Comparison of ENCODE assay signal across 21 cellular contexts in genomic region chr20:59044295-59044694, GRCh38. TPM values are rescaled to one million over a fixed set of nuclear protein-coding genes. Genes with fewer than 3 reads are reported as not detected.
A peak's percentile ranks its signal among the peaks of the same experiment; 100 is the strongest.
DNase-seq lines count a peak whose midpoint lies in the region; ATAC-seq and TF ChIP-seq lines count a peak whose summit lies in the region.
"Had no signal": no experiment of that assay in that cellular context is flagged by ENCODE, and none has a peak within 500 bp of the region (broad histone marks: within the 10 kb centered on the region; RNA-seq: fewer than 3 reads in every experiment).

No MANE protein-coding gene starts in this region.

- DNase-seq in left ventricle myocardium inferior, result no peak
- DNase-seq in left ventricle myocardium superior, result no peak
- DNase-seq in memory B cell (ENCODE audit: low spot score in 2 of 2), result no peak
- DNase-seq in thyroid gland, result peak; percentile 71 to 78
- no peak for DNase-seq in H7
- no peak for DNase-seq in ecto neural progenitor cell (ENCODE audit: low spot score)
- no peak for DNase-seq in mammary epithelial cell
- DNase-seq: effector CD8-positive, alpha-beta T cell; glutamatergic neuron; KBM-7; left cardiac atrium; NCI-H1694; NCI-H226 had no signal

- no TSS peak for BruUV-seq in mammary epithelial cell (replicated peaks; lab: Mats Ljungman, UMichigan)

- ATAC-seq in left ventricle myocardium superior (no peak), memory B cell (ENCODE audit: low read depth) (no peak)
- ATAC-seq: A549; activated CD4-positive, alpha-beta T cell treated with anti-CD3 and anti-CD28 coated beads for 36 hours; activated naive CD4-positive, alpha-beta T cell treated with anti-CD3 and anti-CD28 coated beads, Interleukin-2, amount 50 U/mL, for 72 hours; GM23338; left cardiac atrium had no signal

- H3K9me2 ChIP-seq in SU-DHL-6 (replicated peaks; ENCODE audit: insufficient read depth, low read length), result no peaks in the 10 kb centered on the region

- H3K9me3 ChIP-seq in left ventricle myocardium inferior (replicated peaks) (no peaks in the 10 kb centered on the region), SU-DHL-6 (ENCODE audit: insufficient read depth, low read length) (no peaks in the 10 kb centered on the region), thyroid gland (no peaks in the 10 kb centered on the region), mammary epithelial cell (replicated peaks; ENCODE audit: insufficient read depth, low read length) (no peaks in the 10 kb centered on the region)
- H3K9me3 ChIP-seq: A549 had no signal

- H3K4me2 ChIP-seq in SU-DHL-6 (ENCODE audit: low read depth, low read length, poor library complexity, severe bottlenecking), result peak overlapping the region; percentile 97
- H3K4me2 ChIP-seq in mammary epithelial cell (ENCODE audit: insufficient read depth, low read depth, low read length), result no peak overlapping the region
- H3K4me2 ChIP-seq: A549, GM23338 had no signal

- H2AFZ ChIP-seq in SU-DHL-6 (ENCODE audit: low read depth, low read length, severe bottlenecking) (peak overlapping the region; percentile 73), mammary epithelial cell (ENCODE audit: low read depth, low read length) (no peak overlapping the region)

- no peaks in the 10 kb centered on the region for H3K36me3 ChIP-seq in left ventricle myocardium inferior
- no peaks in the 10 kb centered on the region for H3K36me3 ChIP-seq in SU-DHL-6 (ENCODE audit: low read length)
- H3K36me3 ChIP-seq in thyroid gland, result no peaks in the 10 kb centered on the region
- no peaks in the 10 kb centered on the region for H3K36me3 ChIP-seq in H7 (replicated peaks; ENCODE audit: control insufficient read depth, insufficient read depth, low read length)
- H3K36me3 ChIP-seq in mammary epithelial cell (ENCODE audit: insufficient read depth, low read length), result peaks cover 6% of the 10 kb centered on the region

- H3K27me3 ChIP-seq in left ventricle myocardium inferior (ENCODE audit: low read depth) (no peaks in the 10 kb centered on the region), SU-DHL-6 (ENCODE audit: low read length) (no peaks in the 10 kb centered on the region), thyroid gland (no peaks in the 10 kb centered on the region), H7 (ENCODE audit: control insufficient read depth, insufficient read depth, low read length) (no peaks in the 10 kb centered on the region; the same call in 1 of the 2 replicates), mammary epithelial cell (ENCODE audit: insufficient read depth, low read length) (no peaks in the 10 kb centered on the region)

- peak in 1 of 2 donors; percentile 49 for TF ChIP-seq POLR2A in thyroid gland (IDR thresholded peaks at IDR 0.05)

- H3K36me3 Mint-ChIP-seq in memory B cell, result peaks cover 5% of the 10 kb centered on the region

- peak overlapping the region; percentile 88 for H3K27ac ChIP-seq in left ventricle myocardium inferior (replicated peaks)
- H3K27ac ChIP-seq in SU-DHL-6 (ENCODE audit: low read depth, low read length), result peak overlapping the region; percentile 64
- H3K27ac ChIP-seq in thyroid gland, result peak overlapping the region; percentile 84 to 94 (median 92)
- no peak overlapping the region for H3K27ac ChIP-seq in mammary epithelial cell (ENCODE audit: insufficient read depth, low read depth, low read length)
- H3K27ac ChIP-seq: A549, C4-2B had no signal

- no peaks in the 10 kb centered on the region for H3K9me3 Mint-ChIP-seq in memory B cell
- H3K9me3 Mint-ChIP-seq: activated naive CD4-positive, alpha-beta T cell treated with anti-CD3 and anti-CD28 coated beads, Interleukin-2, amount 50 U/mL, for 72 hours; GM23338 had no signal

- H3K4me1 Mint-ChIP-seq in memory B cell, result peaks cover 26% of the 10 kb centered on the region

- H3K4me3 Mint-ChIP-seq in memory B cell, result no peak overlapping the region

- H4K20me1 ChIP-seq in SU-DHL-6 (ENCODE audit: low read depth, low read length), result peaks cover 17% of the 10 kb centered on the region; the same call in 1 of the 2 replicates
- no peaks in the 10 kb centered on the region for H4K20me1 ChIP-seq in mammary epithelial cell (ENCODE audit: insufficient read depth, low read length)

- intact Hi-C loops in left ventricle myocardium inferior (cut with micrococcal nuclease) (no loop called here), left ventricle myocardium superior (cut with micrococcal nuclease) (no loop called here), thyroid gland (cut with DNase I) (loop anchor here (5.0 kb wide), 1 partner anchor 152 kb away; no protein-coding TSS in a partner anchor), mammary epithelial cell (cut with micrococcal nuclease) (loop anchor here (5.0 kb wide), 1 partner anchor 38 kb away; no protein-coding TSS in a partner anchor)

- H3K27me3 Mint-ChIP-seq in memory B cell, result peaks cover under 1% of the 10 kb centered on the region
- H3K27me3 Mint-ChIP-seq: activated CD4-positive, alpha-beta T cell treated with anti-CD3 and anti-CD28 coated beads for 36 hours had no signal

- no peak for TF ChIP-seq CTCF in left ventricle myocardium inferior (IDR thresholded peaks at IDR 0.05; ENCODE audit: borderline replicate concordance)
- no peak for TF ChIP-seq CTCF in SU-DHL-6 (IDR thresholded peaks at IDR 0.05; ENCODE audit: insufficient read depth, low read length, poor library complexity, severe bottlenecking)
- no peak for TF ChIP-seq CTCF in thyroid gland (IDR thresholded peaks at IDR 0.05)
- TF ChIP-seq CTCF in mammary epithelial cell (conservative IDR thresholded peaks at IDR 0.05 in 1 of 2, IDR thresholded peaks at IDR 0.05 in 1 of 2; ENCODE audit: extremely low read depth in 1 of 2, insufficient read depth in 1 of 2, low read depth in 1 of 2, low read length in 2 of 2), result no peak

- H3K79me2 ChIP-seq in SU-DHL-6 (ENCODE audit: insufficient read depth, low read length) (peaks cover 33% of the 10 kb centered on the region), mammary epithelial cell (ENCODE audit: insufficient read depth, low read length) (peaks cover 33% of the 10 kb centered on the region)

- WGBS in thyroid gland, 2 donors, result 33 to 44% methylated on average over 3 of the region's 3 CpGs
- 100% methylated on average over 3 of the region's 3 CpGs for WGBS in mammary epithelial cell (ENCODE audit: low coverage, missing lambda C conversion rate)

- in situ Hi-C loops in mammary epithelial cell (cut with MboI; ENCODE audit: low sequenced_read_pairs in 2 of 2), result no loop called here

- peak overlapping the region; percentile 93 for H3K27ac Mint-ChIP-seq in memory B cell
- H3K27ac Mint-ChIP-seq: GM23338 had no signal

- CTCF ChIA-PET in mammary epithelial cell (lab: Charles Lee; ENCODE audit: low non-redundant PET), result no interaction called here

- peak overlapping the region; percentile 94 for H3K9ac ChIP-seq in SU-DHL-6 (ENCODE audit: low read length)
- no peak overlapping the region for H3K9ac ChIP-seq in mammary epithelial cell (ENCODE audit: insufficient read depth, low read length)

- H3K4me3 ChIP-seq in left ventricle myocardium inferior, result no peak overlapping the region
- H3K4me3 ChIP-seq in SU-DHL-6 (ENCODE audit: insufficient read depth, low read length, poor library complexity, severe bottlenecking), result no peak overlapping the region
- no peak overlapping the region for H3K4me3 ChIP-seq in thyroid gland (replicated peaks in 1 of 3)
- no peak overlapping the region for H3K4me3 ChIP-seq in H7 (ENCODE audit: insufficient read depth, low read depth, low read length)
- H3K4me3 ChIP-seq in mammary epithelial cell (replicated peaks in 1 of 3; ENCODE audit: insufficient read depth in 1 of 3, low read depth in 2 of 3, low read length in 3 of 3), result no peak overlapping the region
- H3K4me3 ChIP-seq: A549, GM23338 had no signal

- peaks cover 13% of the 10 kb centered on the region for H3F3A ChIP-seq in SU-DHL-6 (ENCODE audit: insufficient read depth)

- H3K4me1 ChIP-seq in left ventricle myocardium inferior (peaks cover 40% of the 10 kb centered on the region), thyroid gland (peaks cover 48 to 50% of the 10 kb centered on the region in 2 donors), mammary epithelial cell (ENCODE audit: insufficient read depth, low read length) (peaks cover 20% of the 10 kb centered on the region)

- dilution Hi-C loops in mammary epithelial cell (cut with HindIII; ENCODE audit: low sequenced_read_pairs), result loop anchor here (5.0 kb wide), 1 partner anchor 37 kb away; the partner anchor contains the start of gene CTSZ

RNA-seq across cellular contexts. Expression of gene PRELID3B, which starts 1.7 kb away (rescaled TPM):
- total RNA-seq in left ventricle myocardium inferior, result 46.6 TPM
- total RNA-seq in left ventricle myocardium superior, result 50.1 TPM
- 100 to 1,000 TPM in 1 of 4 donors, 10 to 100 TPM in 3; 74.4 to 112 (median 85.6) TPM for total RNA-seq in thyroid gland
- 29.5 and 36.3 TPM in 2 replicates for total RNA-seq in H7 (2014; rRNA removed; shearing (Covaris generic))
- total RNA-seq in mammary epithelial cell, result 100 to 1,000 TPM in 1 of 2 donors, 10 to 100 TPM in 1; 81.2 to 103 TPM
- polyA plus RNA-seq in mammary epithelial cell, result 49.5 TPM
- polyA minus RNA-seq in mammary epithelial cell, result 91.4 TPM

RNA-seq across cellular contexts. Expression of gene ATP5F1E, which starts 12.2 kb away (rescaled TPM):
- total RNA-seq in left ventricle myocardium inferior (134 TPM), left ventricle myocardium superior (128 TPM), thyroid gland (10 to 100 TPM; 13.3 to 57.8 (median 32.4) TPM), mammary epithelial cell (10 to 100 TPM; 13.7 to 75.4 TPM)
- 14.3 and 16.4 TPM in 2 replicates for total RNA-seq in H7 (2014; rRNA removed; shearing (Covaris generic))
- 39.1 TPM for polyA plus RNA-seq in mammary epithelial cell
- polyA minus RNA-seq in mammary epithelial cell, result 9.7 TPM

RNA-seq across cellular contexts. Expression of gene TUBB1, which starts 25.1 kb away (rescaled TPM):
- 0.30 TPM for total RNA-seq in left ventricle myocardium inferior
- total RNA-seq in left ventricle myocardium superior, result 0.30 TPM
- under 1 TPM in 2 of 4 donors, not detected in 2; 0.11 to 0.46 TPM for total RNA-seq in thyroid gland
- not detected in 2 replicates for total RNA-seq in H7 (2014; rRNA removed; shearing (Covaris generic))
- not detected for total RNA-seq in mammary epithelial cell
- 0.01 TPM for polyA plus RNA-seq in mammary epithelial cell
- not detected for polyA minus RNA-seq in mammary epithelial cell
- total RNA-seq: activated CD4-positive, alpha-beta T cell treated with anti-CD3 and anti-CD28 coated beads for 36 hours; astrocyte; GM23338; renal cortical epithelial cell had no signal
- polyA plus RNA-seq: GM23338 had no signal

RNA-seq across cellular contexts. Expression of gene CTSZ, which starts 37.2 kb away (rescaled TPM):
- total RNA-seq in left ventricle myocardium inferior, result 131 TPM
- total RNA-seq in left ventricle myocardium superior, result 129 TPM
- 100 to 1,000 TPM; 152 to 256 (median 212) TPM for total RNA-seq in thyroid gland
- total RNA-seq in H7 (2014; rRNA removed; shearing (Covaris generic)), result 12.9 and 19.7 TPM in 2 replicates
- 100 to 1,000 TPM; 138 to 139 TPM for total RNA-seq in mammary epithelial cell
- 156 TPM for polyA plus RNA-seq in mammary epithelial cell
- 116 TPM for polyA minus RNA-seq in mammary epithelial cell

Comparison
In these comparisons a context has a peak if more than half of its experiments do, and no peak if none do; other contexts are left out.
1. DNase-seq: peak in thyroid gland (2 of 2); none in left ventricle myocardium inferior (single experiment), left ventricle myocardium superior (single experiment), memory B cell (0 of 2), H7 (single experiment), ecto neural progenitor cell (single experiment) and mammary epithelial cell (single experiment).
2. intact Hi-C loops: an anchor here in thyroid gland (5.0 kb wide) and mammary epithelial cell (5.0 kb wide); none called in left ventricle myocardium inferior and left ventricle myocardium superior.